ENCODE assay signal across 10 cellular contexts in the genomic region with DNA sequence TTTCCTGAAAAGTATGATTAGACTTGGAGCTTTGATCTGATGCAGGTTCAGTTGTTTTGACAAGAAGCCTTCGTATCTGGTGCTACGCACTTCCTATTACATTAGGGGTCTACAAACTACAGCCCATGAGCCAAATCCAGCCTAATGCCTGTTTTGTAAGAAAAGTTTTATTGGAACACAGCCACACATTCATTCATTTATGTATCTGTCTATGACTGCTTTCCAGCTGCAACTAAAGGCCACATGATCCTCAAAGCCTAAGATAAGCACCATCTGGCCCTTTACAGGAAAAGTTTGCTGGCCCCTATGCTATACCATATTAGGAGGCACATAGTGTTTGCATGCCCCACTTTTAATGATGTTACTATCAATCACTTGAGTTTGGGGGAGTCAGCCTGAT. TPM values are rescaled to one million over a fixed set of nuclear protein-coding genes. Genes with fewer than 3 reads are reported as not detected.
DNase-seq lines count a peak whose midpoint lies in the region; ATAC-seq and TF ChIP-seq lines count a peak whose summit lies in the region.
"Had no signal": no experiment of that assay in that cellular context is flagged by ENCODE, and none has a peak within 500 bp of the region (broad histone marks: within the 10 kb centered on the region; RNA-seq: fewer than 3 reads in every experiment).

No MANE protein-coding gene starts in this region.

- POLR2A ChIA-PET in activated B cell treated with CpG ODN at 0.5 μM for 24 hours (lab: Charles Lee): interaction anchor here (2.4 kb wide), 1 partner anchor 26 kb away, joined by 59 read pairs; the partner anchor contains the start of gene EIF2AK3

- peak overlapping the region; percentile 37 to 82 for H3K27ac ChIP-seq in testis

- H3K36me3 Mint-ChIP-seq in IgD-negative memory B cell (peaks cover 25% of the 10 kb centered on the region), activated B cell treated with CpG ODN at 0.5 μM for 24 hours (ENCODE audit: low read depth) (peaks cover 25% of the 10 kb centered on the region)

- intact Hi-C loops in activated B cell treated with CpG ODN at 0.5 μM for 24 hours (cut with micrococcal nuclease) (loop anchor here (2.0 to 5.0 kb wide), 2 partner anchors 13 to 236 kb away; no protein-coding TSS in a partner anchor), left ventricle myocardium superior (cut with micrococcal nuclease) (no loop called here), testis (cut with DNase I; ENCODE audit: low total_unique reads) (no loop called here), posterior cingulate gyrus (cut with DNase I) (no loop called here)

- peak overlapping the region; percentile 43 to 98 (median 85) for H3K27ac Mint-ChIP-seq in IgD-negative memory B cell
- H3K27ac Mint-ChIP-seq in activated B cell treated with CpG ODN at 0.5 μM for 24 hours: peak overlapping the region; percentile 90
- H3K27ac Mint-ChIP-seq: activated naive CD8-positive, alpha-beta T cell treated with anti-CD3 and anti-CD28 coated beads, Interleukin-2, amount 10 ng/mL, durations not matched to agents 7 days and 5 days had no signal

- H3K9me3 Mint-ChIP-seq in IgD-negative memory B cell (no peaks in the 10 kb centered on the region), activated B cell treated with CpG ODN at 0.5 μM for 24 hours (no peaks in the 10 kb centered on the region)
- H3K9me3 Mint-ChIP-seq: activated naive CD8-positive, alpha-beta T cell treated with anti-CD3 and anti-CD28 coated beads, Interleukin-2, amount 10 ng/mL, durations not matched to agents 7 days and 5 days had no signal

- DNase-seq in activated B cell treated with CpG ODN at 0.5 μM for 24 hours (no peak), left ventricle myocardium superior (no peak), testis (no peak), NCI-H1417 (lab: John Stamatoyannopoulos, UW) (no peak), posterior cingulate gyrus (no peak)
- DNase-seq in activated CD4-positive, CD25-positive, alpha-beta regulatory T cell treated with anti-CD3 and anti-CD28 coated beads, Interleukin-2, amount 50 U/mL, for 72 hours: no peak
- DNase-seq: activated CD4-positive, alpha-beta T cell treated with anti-CD3 and anti-CD28 coated beads for 4 hours; activated naive CD8-positive, alpha-beta T cell treated with anti-CD3 and anti-CD28 coated beads, Interleukin-2, amount 10 ng/mL, durations not matched to agents 7 days and 5 days; GF-D8 had no signal

- ATAC-seq in activated B cell treated with CpG ODN at 0.5 μM for 24 hours (ENCODE audit: low read depth) (no peak), left ventricle myocardium superior (peak; percentile 45)

- TF ChIP-seq CTCF in activated B cell treated with CpG ODN at 0.5 μM for 24 hours (IDR thresholded peaks at IDR 0.05): no peak
- TF ChIP-seq CTCF in testis (IDR thresholded peaks at IDR 0.05): no peak

- no peak overlapping the region for H3K4me3 ChIP-seq in testis

- H3K36me3 ChIP-seq in testis (ENCODE audit: low read depth, missing control alignments): no peaks in the 10 kb centered on the region

- no peaks in the 10 kb centered on the region for H3K27me3 ChIP-seq in testis

- WGBS in testis, 2 donors: 73 to 85% methylated on average over 2 of the region's 2 CpGs

- no peak for TF ChIP-seq POLR2A in testis (IDR thresholded peaks at IDR 0.05)

- peaks cover 6% of the 10 kb centered on the region for H3K4me1 ChIP-seq in testis

- peak overlapping the region in 3 of 4 donors; percentile 28 to 94 (median 39) for H3K4me3 Mint-ChIP-seq in IgD-negative memory B cell
- H3K4me3 Mint-ChIP-seq in activated B cell treated with CpG ODN at 0.5 μM for 24 hours: no peak overlapping the region
- H3K4me3 Mint-ChIP-seq: activated naive CD8-positive, alpha-beta T cell treated with anti-CD3 and anti-CD28 coated beads, Interleukin-2, amount 10 ng/mL, durations not matched to agents 7 days and 5 days had no signal

- no peaks in the 10 kb centered on the region for H3K9me3 ChIP-seq in testis

- H3K4me1 Mint-ChIP-seq in IgD-negative memory B cell: peaks cover 57 to 75% (median 73%) of the 10 kb centered on the region in 3 donors
- H3K4me1 Mint-ChIP-seq in activated B cell treated with CpG ODN at 0.5 μM for 24 hours: peaks cover 94% of the 10 kb centered on the region

- CTCF ChIA-PET in activated B cell treated with CpG ODN at 0.5 μM for 24 hours (lab: Charles Lee): interaction anchor here (2.8 kb wide), 1 partner anchor 68 kb away, joined by 12 read pairs; no protein-coding TSS in a partner anchor

- H3K27me3 Mint-ChIP-seq in IgD-negative memory B cell: peaks cover 1% of the 10 kb centered on the region
- H3K27me3 Mint-ChIP-seq in activated B cell treated with CpG ODN at 0.5 μM for 24 hours: no peaks in the 10 kb centered on the region
- H3K27me3 Mint-ChIP-seq: activated naive CD8-positive, alpha-beta T cell treated with anti-CD3 and anti-CD28 coated beads, Interleukin-2, amount 10 ng/mL, durations not matched to agents 7 days and 5 days had no signal

RNA-seq across cellular contexts. Expression of gene EIF2AK3, which starts 26.0 kb away (rescaled TPM):
- 35.1 TPM for polyA plus RNA-seq in IgD-negative memory B cell
- total RNA-seq in activated B cell treated with CpG ODN at 0.5 μM for 24 hours: 28.2 and 28.6 TPM in 2 replicates
- 5.2 TPM for total RNA-seq in left ventricle myocardium superior
- 10 to 100 TPM in 1 of 2 donors, 1 to 10 TPM in 1; 9.0 to 14.7 TPM for total RNA-seq in testis
- 9.8 TPM for polyA plus RNA-seq in testis (ENCODE audit: insufficient read depth, low read depth, low replicate concordance)
